Comparison of ENCODE assay signal across 8 cellular contexts in the genomic region with DNA sequence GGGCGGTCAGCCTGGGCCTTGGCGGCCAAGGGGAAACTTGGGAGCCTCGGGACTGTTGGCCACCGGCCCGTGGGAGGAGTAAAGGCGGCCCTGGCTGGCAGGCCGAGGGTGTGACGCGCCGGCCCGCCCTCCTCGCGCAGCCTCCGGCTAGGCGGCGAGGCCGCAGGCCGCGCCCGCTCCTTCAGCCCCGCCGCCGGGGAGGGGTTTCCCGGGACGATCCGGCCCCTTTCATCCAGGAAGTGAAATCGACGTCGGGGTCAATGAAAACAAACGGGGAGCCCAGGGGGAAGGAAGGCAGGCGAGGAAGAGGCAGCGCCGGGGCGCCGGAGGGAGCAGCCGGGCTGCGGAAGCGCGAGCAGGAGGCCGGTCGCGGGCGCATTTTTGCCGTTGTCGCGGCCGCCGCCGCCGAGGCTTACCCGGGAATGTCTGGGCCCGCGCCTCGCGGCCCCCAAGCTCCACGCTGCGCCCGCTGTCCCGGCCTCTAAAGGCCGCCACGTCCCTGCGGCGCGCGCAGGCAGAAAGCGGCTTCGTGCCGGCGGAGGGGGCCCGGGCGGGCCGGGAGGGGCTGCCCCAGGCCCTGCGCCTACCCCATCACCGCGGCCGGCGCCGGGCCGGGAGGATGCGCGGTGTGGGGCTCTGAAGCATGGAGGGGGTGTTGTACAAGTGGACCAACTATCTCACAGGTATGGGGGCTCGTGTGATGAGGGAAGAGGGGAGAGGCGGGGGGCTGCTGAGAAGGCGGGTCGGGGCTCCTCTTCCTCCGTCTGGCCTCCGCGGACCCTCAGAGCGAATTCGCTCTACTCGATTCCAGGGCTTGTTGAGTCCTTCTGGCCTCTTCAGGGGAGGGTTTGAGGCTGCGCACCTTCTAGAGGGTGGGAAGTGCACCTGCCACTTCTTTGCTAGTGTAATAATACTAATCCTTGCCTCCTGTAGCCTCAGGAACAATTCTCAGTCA. TPM values are rescaled to one million over a fixed set of nuclear protein-coding genes. Genes with fewer than 3 reads are reported as not detected.
A peak's percentile ranks its signal among the peaks of the same experiment; 100 is the strongest.
DNase-seq lines count a peak whose midpoint lies in the region; ATAC-seq and TF ChIP-seq lines count a peak whose summit lies in the region.

A gene (plus strand): TSS at position 231 of the 955 bp plus-strand sequence. CDS start 413 bp downstream, at position 644.

- TF ChIP-seq CTCF in foreskin keratinocyte (conservative IDR thresholded peaks at IDR 0.05): no peak

- H2AFZ ChIP-seq in neuron (ENCODE audit: low read depth, low read length): peak within 1 kb of the TSS; percentile 74

- H3K27me3 ChIP-seq in HAP-1 (ENCODE audit: low read depth): no peaks in the 10 kb centered on the region
- no peaks in the 10 kb centered on the region for H3K27me3 ChIP-seq in MG63
- H3K27me3 ChIP-seq in SJCRH30: no peaks in the 10 kb centered on the region
- no peaks in the 10 kb centered on the region for H3K27me3 ChIP-seq in foreskin keratinocyte
- no peaks in the 10 kb centered on the region for H3K27me3 ChIP-seq in neuron (ENCODE audit: insufficient read depth, low read length)
- H3K27me3 ChIP-seq in subcutaneous abdominal adipose tissue (ENCODE audit: control insufficient read depth in 5 of 5, insufficient read depth in 4 of 5, low read length in 5 of 5): no peaks in the 10 kb centered on the region

- in situ Hi-C loops in HAP-1 (cut with MboI; ENCODE audit: low sequenced_read_pairs): no loop called here

- H3K9me3 ChIP-seq in HAP-1 (no peaks in the 10 kb centered on the region), MG63 (no peaks in the 10 kb centered on the region), SJCRH30 (replicated peaks) (no peaks in the 10 kb centered on the region), neuron (ENCODE audit: low read length) (no peaks in the 10 kb centered on the region), subcutaneous abdominal adipose tissue (ENCODE audit: control insufficient read depth in 5 of 5, low read length in 5 of 5) (no peaks in the 10 kb centered on the region)

- 0 out of 2 replicates have a peak, but pooled peaks cover 1% of the 10 kb centered on the region for H3K36me3 ChIP-seq in HAP-1 (replicated peaks)
- no peaks in the 10 kb centered on the region; the same call in 1 of the 2 replicates for H3K36me3 ChIP-seq in MG63
- H3K36me3 ChIP-seq in SJCRH30: peaks cover 3% of the 10 kb centered on the region; the same call in 1 of the 2 replicates
- peaks cover under 1% of the 10 kb centered on the region for H3K36me3 ChIP-seq in neuron (ENCODE audit: insufficient read depth, low read length)
- no peaks in the 10 kb centered on the region for H3K36me3 ChIP-seq in subcutaneous abdominal adipose tissue (ENCODE audit: control insufficient read depth in 5 of 5, insufficient read depth in 5 of 5, low read length in 5 of 5)

- H3K9ac ChIP-seq in subcutaneous abdominal adipose tissue (ENCODE audit: low read length in 5 of 5): peak within 1 kb of the TSS; percentile 89 to 96 (median 93)

- H3K4me1 ChIP-seq in HAP-1 (peaks cover 25% of the 10 kb centered on the region), SJCRH30 (no peaks in the 10 kb centered on the region; the same call in 1 of the 2 replicates), foreskin keratinocyte (peaks cover 4% of the 10 kb centered on the region), neuron (ENCODE audit: insufficient read depth, low read length) (peaks cover 18% of the 10 kb centered on the region), subcutaneous abdominal adipose tissue (ENCODE audit: control insufficient read depth in 5 of 5, insufficient read depth in 5 of 5, low read length in 5 of 5) (peaks cover 7 to 61% (median 55%) of the 10 kb centered on the region in 5 donors)

- peak within 1 kb of the TSS; percentile 63 for H3K27ac ChIP-seq in SJCRH30
- peak within 1 kb of the TSS; percentile 77 for H3K27ac ChIP-seq in foreskin keratinocyte
- H3K27ac ChIP-seq in subcutaneous abdominal adipose tissue (ENCODE audit: low read depth, low read length): peak within 1 kb of the TSS; percentile 98

- ATAC-seq in foreskin keratinocyte: peak; percentile 87

- peak within 1 kb of the TSS; percentile 54 for H3K4me3 ChIP-seq in HAP-1
- peak within 1 kb of the TSS; percentile 70 for H3K4me3 ChIP-seq in MG63
- peak within 1 kb of the TSS; percentile 82 for H3K4me3 ChIP-seq in SJCRH30
- H3K4me3 ChIP-seq in neuron (ENCODE audit: low read length): peak within 1 kb of the TSS; percentile 74
- H3K4me3 ChIP-seq in subcutaneous abdominal adipose tissue (ENCODE audit: low read depth in 1 of 5, low read length in 5 of 5): peak within 1 kb of the TSS; percentile 85 to 99 (median 95)

- peak; percentile 86 for DNase-seq in GDM1 (lab: John Stamatoyannopoulos, UW)
- peak; percentile 89 to 97 for DNase-seq in HAP-1 (ENCODE audit: low spot score in 2 of 2)
- peak; percentile 97 for DNase-seq in MG63
- peak; percentile 98 for DNase-seq in SJCRH30
- peak; percentile 60 for DNase-seq in activated gamma-delta T cell treated with anti-CD3 and anti-CD28 coated beads, Interleukin-2, amount 50 U/mL, for 16 hours (ENCODE audit: low read depth)
- peak; percentile 56 to 82 for DNase-seq in foreskin keratinocyte

RNA-seq across cellular contexts. Expression of the gene that starts here (rescaled TPM):
- total RNA-seq in MG63 (2014; rRNA removed; shearing (Covaris generic); ENCODE audit: low replicate concordance): 14.8 and 23.7 TPM in 2 replicates
- 12.3 and 15.1 TPM in 2 replicates for total RNA-seq in SJCRH30 (2014; rRNA removed; shearing (Covaris generic))
- 8.2 and 10.5 TPM in 2 replicates for total RNA-seq in foreskin keratinocyte
- 3.2 and 3.7 TPM in 2 replicates for polyA plus RNA-seq in foreskin keratinocyte

Comparison
In these comparisons a context has a peak if more than half of its experiments do, and no peak if none do; other contexts are left out.
1. Peak in every context shown above with its lines: DNase-seq, ATAC-seq, H3K4me3 ChIP-seq and H3K27ac ChIP-seq.